1 cellular context compared by ENCODE assay signal in the genomic region with DNA sequence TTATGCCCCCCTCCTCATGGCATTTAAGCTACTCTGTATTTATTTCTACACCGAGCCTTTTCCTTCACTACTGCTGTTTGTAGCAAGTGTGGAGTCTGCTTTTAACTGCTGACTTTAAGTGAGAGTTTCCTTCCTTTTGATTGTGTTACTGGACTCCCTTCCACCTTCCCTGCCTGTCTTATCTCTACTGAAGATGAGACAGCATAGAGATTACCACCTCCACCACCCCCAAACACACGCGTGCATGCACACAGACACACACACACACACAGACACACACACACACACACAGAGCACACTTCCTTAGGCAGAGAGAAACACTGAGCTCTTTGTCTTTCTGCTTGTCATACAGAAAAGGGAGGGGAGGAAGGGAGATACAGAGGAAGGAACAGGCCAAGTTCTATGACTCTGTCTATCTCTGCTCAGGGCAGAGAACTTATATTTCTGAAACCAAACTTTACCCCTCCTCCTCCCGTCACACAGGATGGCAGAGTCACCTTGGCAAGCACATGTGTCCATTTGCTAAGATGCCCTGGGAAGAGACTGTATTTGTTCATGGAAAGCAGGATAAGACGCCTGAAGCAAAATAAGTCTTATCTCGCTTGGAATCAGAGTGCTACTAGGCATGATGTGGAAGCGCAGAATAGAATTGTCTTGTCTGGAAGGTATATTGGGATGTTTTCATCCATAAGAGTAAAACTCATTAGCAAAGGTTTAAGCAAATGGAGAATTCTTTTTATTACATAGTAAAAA.
TF ChIP-seq lines count a peak whose summit lies in the region.

No MANE protein-coding gene starts in this region.

TF ChIP-seq in H1, 55 proteins besides CTCF, POLR2A, EP300 and RAD21:
- TF ChIP-seq RXRA (IDR thresholded peaks at IDR 0.05; ENCODE audit: insufficient read depth, low read depth, low read length) (no peak), POU5F1 (IDR thresholded peaks at IDR 0.05; ENCODE audit: low read depth, low read length) (no peak), CREB1 (IDR thresholded peaks at IDR 0.05) (no peak), NRF1 (IDR thresholded peaks at IDR 0.05; ENCODE audit: low read depth, low read length) (no peak), EZH2 (IDR thresholded peaks at IDR 0.05; ENCODE audit: low read depth, low read length, severe bottlenecking) (no peak), CHD2 (IDR thresholded peaks at IDR 0.05; ENCODE audit: low read length) (no peak), SIN3A (conservative IDR thresholded peaks at IDR 0.05 in 1 of 2, IDR thresholded peaks at IDR 0.05 in 1 of 2; ENCODE audit: low read depth in 1 of 2, low read length in 2 of 2) (no peak), EGR1 (IDR thresholded peaks at IDR 0.05; ENCODE audit: borderline replicate concordance, low read depth, low read length) (no peak), ASH2L (IDR thresholded peaks at IDR 0.05; ENCODE audit: low read length) (no peak), SP1 (IDR thresholded peaks at IDR 0.05; ENCODE audit: low read depth, low read length) (no peak), POLR2AphosphoS5 (IDR thresholded peaks at IDR 0.05; ENCODE audit: low read depth, low read length) (no peak), KDM5A (IDR thresholded peaks at IDR 0.05; ENCODE audit: low read length) (no peak), JUN (IDR thresholded peaks at IDR 0.05; ENCODE audit: low read depth, low read length) (no peak), TAF7 (optimal IDR thresholded peaks at IDR 0.05; ENCODE audit: borderline replicate concordance, low read depth, low read length) (no peak), CHD7 (IDR thresholded peaks at IDR 0.05; ENCODE audit: insufficient replicate concordance, low read length) (no peak), PHF8 (conservative IDR thresholded peaks at IDR 0.05; ENCODE audit: low read depth, low read length) (no peak), CHD1 (IDR thresholded peaks at IDR 0.05; ENCODE audit: low read depth, low read length) (no peak), CBX8 (IDR thresholded peaks at IDR 0.05; ENCODE audit: borderline replicate concordance, low read depth, low read length) (no peak), CEBPB (IDR thresholded peaks at IDR 0.05; ENCODE audit: low read depth, low read length) (no peak), YY1 (IDR thresholded peaks at IDR 0.05; ENCODE audit: low read depth, low read length) (no peak)
TF ChIP-seq in H1: peak in this region for 0.
